In the genomic region with DNA sequence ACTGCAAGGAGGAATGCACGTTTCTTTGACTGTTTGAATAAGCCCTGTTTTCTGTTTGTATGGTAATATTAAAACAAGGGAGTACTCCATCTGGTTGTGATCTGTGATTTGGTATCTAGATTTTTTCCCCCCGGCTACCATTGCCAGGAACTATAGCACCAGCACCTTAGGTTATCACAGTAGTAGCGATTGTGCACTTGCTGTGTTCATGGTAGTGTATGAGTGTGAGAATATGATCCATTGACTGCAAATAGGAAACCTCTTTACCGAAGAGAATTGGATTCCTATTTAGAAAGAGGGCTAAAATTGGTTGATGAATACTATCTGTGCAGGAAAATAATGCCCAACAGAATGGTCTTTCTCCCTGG, we compare ENCODE assay signal across 8 cellular contexts.
A peak's percentile ranks its signal among the peaks of the same experiment; 100 is the strongest.
DNase-seq lines count a peak whose midpoint lies in the region; FAIRE-seq and TF ChIP-seq lines count a peak whose summit lies in the region.

No MANE protein-coding gene starts in this region.

- no peaks in the 10 kb centered on the region for H3K79me1 ChIP-seq in neuronal stem cell (ENCODE audit: low read depth, low read length)

- H4K91ac ChIP-seq in neuronal stem cell (ENCODE audit: low read depth, low read length, poor library complexity): no peak overlapping the region

- peak overlapping the region; percentile 97 for H2AFZ ChIP-seq in neuronal stem cell (ENCODE audit: low read length)

- peak overlapping the region; percentile 55 for H3K4me2 ChIP-seq in neuronal stem cell (ENCODE audit: insufficient read depth, low read length, poor library complexity, severe bottlenecking)

- H3K27me3 ChIP-seq in ectodermal cell (ENCODE audit: control insufficient read depth, insufficient read depth, low read length, poor library complexity, severe bottlenecking) (peaks cover 9% of the 10 kb centered on the region), neuronal stem cell (ENCODE audit: control insufficient read depth in 3 of 3, insufficient read depth in 3 of 3, low read depth in 1 of 3, low read length in 3 of 3) (peaks cover 2 to 81% (median 11%) of the 10 kb centered on the region in 3 experiments)

- no peak overlapping the region for H2BK15ac ChIP-seq in neuronal stem cell (ENCODE audit: low read length)

- no peak overlapping the region for H2BK5ac ChIP-seq in neuronal stem cell (ENCODE audit: low read length)

- DNase-seq in GM12892 (ENCODE audit: insufficient read length) (no peak), KG1 (lab: John Stamatoyannopoulos, UW) (peak; percentile 7), neuronal stem cell (ENCODE audit: low spot score) (no peak), SHP77 (lab: John Stamatoyannopoulos, UW) (no peak), AML-193 (lab: John Stamatoyannopoulos, UW) (no peak), epidermal melanocyte (ENCODE audit: insufficient read length, low spot score) (no peak), NCI-H187 treated with DMSO at 0.1 percent for 48 hours (lab: John Stamatoyannopoulos, UW) (no peak)

- H3K4ac ChIP-seq in neuronal stem cell (ENCODE audit: low read length): no peak overlapping the region

- peak overlapping the region; percentile 77 for H3K27ac ChIP-seq in ectodermal cell (ENCODE audit: insufficient read depth, low read depth, low read length, poor library complexity, severe bottlenecking)
- no peak overlapping the region for H3K27ac ChIP-seq in neuronal stem cell (replicated peaks; ENCODE audit: low read length)

- no peak overlapping the region for H3K9ac ChIP-seq in neuronal stem cell (ENCODE audit: low read depth, low read length, poor library complexity)

- H3K14ac ChIP-seq in neuronal stem cell (ENCODE audit: low read length): no peak overlapping the region

- no peaks in the 10 kb centered on the region for H3K36me3 ChIP-seq in ectodermal cell (ENCODE audit: control insufficient read depth, insufficient read depth, low read length)
- no peaks in the 10 kb centered on the region for H3K36me3 ChIP-seq in neuronal stem cell (replicated peaks in 1 of 2; ENCODE audit: control insufficient read depth in 2 of 2, insufficient read depth in 2 of 2, low read length in 2 of 2)

- no peak overlapping the region for H3K23ac ChIP-seq in neuronal stem cell (ENCODE audit: low read depth, low read length, poor library complexity)

- no peak overlapping the region for H2AK5ac ChIP-seq in neuronal stem cell (ENCODE audit: low read depth, low read length)

- no peaks in the 10 kb centered on the region for H3K9me3 ChIP-seq in ectodermal cell (ENCODE audit: control insufficient read depth, low read length)
- no peaks in the 10 kb centered on the region for H3K9me3 ChIP-seq in neuronal stem cell (replicated peaks in 1 of 2; ENCODE audit: control insufficient read depth in 2 of 2, insufficient read depth in 1 of 2, low read depth in 1 of 2, low read length in 2 of 2)

- H2BK120ac ChIP-seq in neuronal stem cell (ENCODE audit: low read depth, low read length): no peak overlapping the region

- 1 to 4% methylated on average over 3 to 4 of the region's 4 CpGs for WGBS in ectodermal cell, 2 experiments
- WGBS in neuronal stem cell (ENCODE audit: extremely low coverage in 2 of 2, insufficient read length in 2 of 2, insufficient replicate concordance in 1 of 2), 2 donors: no CpG with 5 or more reads among the region's 4 CpGs

- no peak overlapping the region for H3K18ac ChIP-seq in neuronal stem cell (ENCODE audit: low read length)

- H2BK12ac ChIP-seq in neuronal stem cell (ENCODE audit: low read length): no peak overlapping the region

- peak; percentile 24 for FAIRE-seq in GM12892 (lab: Jason Lieb, UNC)

- H3K4me3 ChIP-seq in ectodermal cell (ENCODE audit: insufficient read depth, low read depth, low read length): peak overlapping the region; percentile 79
- peak overlapping the region; percentile 48 to 94 for H3K4me3 ChIP-seq in neuronal stem cell (ENCODE audit: low read length in 2 of 2)

- no peak overlapping the region for H4K8ac ChIP-seq in neuronal stem cell (ENCODE audit: low read depth, low read length)

- H3K4me1 ChIP-seq in ectodermal cell (ENCODE audit: control insufficient read depth, insufficient read depth, low read length): no peaks in the 10 kb centered on the region
- H3K4me1 ChIP-seq in neuronal stem cell (ENCODE audit: control insufficient read depth in 2 of 2, insufficient read depth in 1 of 2, low read depth in 1 of 2, low read length in 2 of 2): peaks cover 0 to 9% of the 10 kb centered on the region in 2 donors

- TF ChIP-seq POLR2A in GM12892 (IDR thresholded peaks at IDR 0.05; ENCODE audit: low read depth, low read length): no peak
